ENCODE assay signal across 9 cellular contexts in the genomic region with DNA sequence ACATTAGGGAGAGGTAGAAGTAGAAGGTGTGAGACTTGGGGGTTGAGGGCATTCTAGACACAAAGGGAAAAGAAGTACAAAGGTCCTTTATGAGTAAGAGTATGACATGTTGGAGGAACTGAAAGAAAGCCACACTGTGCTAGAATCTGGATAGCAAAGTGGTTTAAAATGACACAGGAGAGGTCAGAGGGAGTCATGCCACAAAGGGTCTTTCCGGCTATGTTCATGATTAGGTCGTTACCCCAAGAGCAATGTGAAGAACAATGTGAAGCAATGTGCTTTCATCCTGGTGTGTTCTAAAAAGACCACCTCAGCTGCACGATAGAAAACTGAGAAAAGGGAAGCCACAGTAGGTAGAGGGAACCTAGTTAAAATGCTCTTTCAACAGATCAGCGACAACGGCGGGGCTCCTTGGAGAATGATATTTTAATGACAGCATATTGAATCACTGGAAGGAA. TPM values are rescaled to one million over a fixed set of nuclear protein-coding genes. Genes with fewer than 3 reads are reported as not detected.
DNase-seq lines count a peak whose midpoint lies in the region; ATAC-seq and TF ChIP-seq lines count a peak whose summit lies in the region.
"Had no signal": no experiment of that assay in that cellular context is flagged by ENCODE, and none has a peak within 500 bp of the region (broad histone marks: within the 10 kb centered on the region; RNA-seq: fewer than 3 reads in every experiment).

No MANE protein-coding gene starts in this region.

- H3K27ac ChIP-seq in right lobe of liver (no peak overlapping the region), WERI-Rb-1 (no peak overlapping the region)
- H3K27ac ChIP-seq: SJCRH30 had no signal

- H3K36me3 ChIP-seq in right lobe of liver (peaks cover 0 to 27% (median 5%) of the 10 kb centered on the region in 4 donors), WERI-Rb-1 (no peaks in the 10 kb centered on the region)
- H3K36me3 ChIP-seq: SJCRH30 had no signal

- H3K27me3 ChIP-seq in right lobe of liver = no peaks in the 10 kb centered on the region
- no peaks in the 10 kb centered on the region for H3K27me3 ChIP-seq in WERI-Rb-1 (ENCODE audit: insufficient read depth, low read depth, severe bottlenecking)
- H3K27me3 ChIP-seq: SJCRH30 had no signal

- H3K4me3 ChIP-seq in right lobe of liver = no peak overlapping the region
- no peak overlapping the region for H3K4me3 ChIP-seq in WERI-Rb-1 (ENCODE audit: low read depth, low read length)
- H3K4me3 ChIP-seq: SJCRH30 had no signal

- TF ChIP-seq CTCF in right lobe of liver (IDR thresholded peaks at IDR 0.05) = no peak
- TF ChIP-seq CTCF in WERI-Rb-1 (IDR thresholded peaks at IDR 0.05; ENCODE audit: low read depth, low read length) = no peak

- peak; percentile 41 for DNase-seq in HT-29 (ENCODE audit: low spot score)
- DNase-seq in right lobe of liver = no peak
- no peak for DNase-seq in stimulated activated CD4-positive, alpha-beta T cell treated with anti-CD3 and anti-CD28 coated beads, Interleukin-12 subunit alpha, Interleukin-12 subunit beta, amount 100 ng/mL, for 4 hours
- DNase-seq in GM03348 (ENCODE audit: low spot score) = no peak
- no peak for DNase-seq in WERI-Rb-1
- no peak for DNase-seq in activated CD8-positive, alpha-beta memory T cell treated with anti-CD3 and anti-CD28 coated beads for 24 hours
- DNase-seq: SJCRH30 had no signal

- no peaks in the 10 kb centered on the region for H3K4me1 ChIP-seq in right lobe of liver
- H3K4me1 ChIP-seq: SJCRH30 had no signal

- TF ChIP-seq POLR2A in right lobe of liver (IDR thresholded peaks at IDR 0.05) = no peak

- WGBS in right lobe of liver (ENCODE audit: insufficient coverage, low coverage, low lambda C conversion rate, missing lambda C conversion rate) = 74% methylated on average over 5 of the region's 6 CpGs

- no peaks in the 10 kb centered on the region for H3K9me3 ChIP-seq in right lobe of liver
- peaks cover 8% of the 10 kb centered on the region for H3K9me3 ChIP-seq in WERI-Rb-1 (ENCODE audit: severe bottlenecking)

- intact Hi-C loops in right lobe of liver (cut with DNase I) = no loop called here

- peak; percentile 91 for ATAC-seq in GM18519 (IDR thresholded peaks at IDR 0.05; ENCODE audit: low FRiP score, unreplicated experiment)
- ATAC-seq in GM21786 (IDR thresholded peaks at IDR 0.05; ENCODE audit: unreplicated experiment) = peak; percentile 87
- peak in 3 of 4 donors; percentile 26 to 51 (median 42) for ATAC-seq in right lobe of liver

RNA-seq across cellular contexts. Expression of a gene that starts 29.2 kb away (rescaled TPM):
- total RNA-seq in HT-29 (2014; rRNA removed; shearing (Covaris generic)) = 5.4 and 12.1 TPM in 2 replicates
- total RNA-seq in right lobe of liver = 100 to 1,000 TPM in 3 of 6 experiments, 10 to 100 TPM in 3; 54.0 to 224 (median 124) TPM
